8 cellular contexts compared by ENCODE assay signal in genomic region chr19:40425450-40426287, GRCh38. TPM values are rescaled to one million over a fixed set of nuclear protein-coding genes. Genes with fewer than 3 reads are reported as not detected.
DNase-seq lines count a peak whose midpoint lies in the region; ATAC-seq and TF ChIP-seq lines count a peak whose summit lies in the region.

SERTAD1 (minus strand) TSS chr19:40425992; CDS start chr19:40423546, 2,446 bp downstream.

- H3K4me1 ChIP-seq in cardiac muscle cell (ENCODE audit: low read depth) (peaks cover 18% of the 10 kb centered on the region), upper lobe of left lung (peaks cover 35 to 45% (median 39%) of the 10 kb centered on the region in 4 donors)

- ATAC-seq in HG02798 (IDR thresholded peaks at IDR 0.05; ENCODE audit: poor library complexity, unreplicated experiment): peak; percentile 87
- ATAC-seq in upper lobe of left lung (ENCODE audit: low FRiP score in 2 of 2): peak; percentile 95 to 99

- DNase-seq in NCI-H1436 (lab: John Stamatoyannopoulos, UW) (peak; percentile 98), T follicular helper cell (ENCODE audit: low read depth) (peak; percentile 100), cardiac muscle cell (ENCODE audit: low read depth in 1 of 2, low spot score in 1 of 2) (peak; percentile 100), pons (ENCODE audit: low spot score) (peak; percentile 99), upper lobe of left lung (peak; percentile 99 to 100)

- TF ChIP-seq CTCF in GM12875 (IDR thresholded peaks at IDR 0.05; ENCODE audit: borderline replicate concordance, insufficient read depth, low read depth, low read length): peak; percentile 85
- TF ChIP-seq CTCF in cardiac muscle cell (IDR thresholded peaks at IDR 0.05; ENCODE audit: low read depth, low read length): peak; percentile 55
- TF ChIP-seq CTCF in upper lobe of left lung (IDR thresholded peaks at IDR 0.05): peak; percentile 64 to 94 (median 88)

- no peaks in the 10 kb centered on the region for H3K27me3 ChIP-seq in cardiac muscle cell
- no peaks in the 10 kb centered on the region for H3K27me3 ChIP-seq in upper lobe of left lung

- TF ChIP-seq EP300 in upper lobe of left lung (IDR thresholded peaks at IDR 0.05): peak in 1 of 4 donors; percentile 72

- H3K4me3 ChIP-seq in GM12875 (ENCODE audit: low read depth, low read length) (peak within 1 kb of the TSS; percentile 88), cardiac muscle cell (peak within 1 kb of the TSS; percentile 81), upper lobe of left lung (peak within 1 kb of the TSS; percentile 55 to 88 (median 76))

- H3K9me3 ChIP-seq in cardiac muscle cell (ENCODE audit: low read depth): no peaks in the 10 kb centered on the region
- H3K9me3 ChIP-seq in upper lobe of left lung: no peaks in the 10 kb centered on the region

- TF ChIP-seq POLR2A in upper lobe of left lung (IDR thresholded peaks at IDR 0.05): peak in 3 of 4 donors; percentile 98 to 100 (median 100)

- H3K27ac ChIP-seq in adipose tissue (ENCODE audit: low read depth, low read length): peak within 1 kb of the TSS; percentile 89
- H3K27ac ChIP-seq in cardiac muscle cell: peak within 1 kb of the TSS; percentile 98
- peak within 1 kb of the TSS; percentile 97 to 100 (median 100) for H3K27ac ChIP-seq in upper lobe of left lung

- H3K36me3 ChIP-seq in cardiac muscle cell (no peaks in the 10 kb centered on the region), upper lobe of left lung (peaks cover 9 to 21% (median 11%) of the 10 kb centered on the region in 4 donors)

- WGBS in adipose tissue, 3 donors: 0 to 1% (median 0%) methylated on average over 62 to 75 of the region's 75 CpGs
- WGBS in upper lobe of left lung, 2 donors: 0% methylated on average over 9 to 57 of the region's 75 CpGs

RNA-seq across cellular contexts. Expression of gene SERTAD1, which starts in this region (rescaled TPM):
- 10 to 100 TPM in 2 of 3 donors, 1 to 10 TPM in 1; 5.5 to 65.3 (median 44.1) TPM for polyA plus RNA-seq in adipose tissue
- total RNA-seq in cardiac muscle cell: 14.4 and 18.8 TPM in 2 replicates
- polyA plus RNA-seq in cardiac muscle cell: 18.2 and 19.5 TPM in 2 replicates
- total RNA-seq in upper lobe of left lung: 10 to 100 TPM in 4 of 6 donors, 1 to 10 TPM in 2; 2.1 to 37.5 (median 18.4) TPM

Comparison
In these comparisons a context has a peak if more than half of its experiments do, and no peak if none do; other contexts are left out.
1. Peak in every context shown above with its lines: DNase-seq, ATAC-seq, H3K4me3 ChIP-seq and H3K27ac ChIP-seq.